1 cellular context compared by ENCODE assay signal in genomic region chr17:57879437-57880085, GRCh38.
TF ChIP-seq lines count a peak whose summit lies in the region.

No MANE protein-coding gene starts in this region.

TF ChIP-seq in A549, 52 proteins besides CTCF, POLR2A, EP300 and RAD21 (continued from another document):
- no peak for TF ChIP-seq HMGXB4 (CRISPR knock-in tag; IDR thresholded peaks at IDR 0.05; ENCODE audit: borderline replicate concordance)
- TF ChIP-seq CBX8 (IDR thresholded peaks at IDR 0.05): no peak
- TF ChIP-seq RARB (CRISPR knock-in tag; IDR thresholded peaks at IDR 0.05): no peak
- TF ChIP-seq USF2 (IDR thresholded peaks at IDR 0.05): 0 out of 2 replicates have a peak, but pooled peaks have one; percentile 10
- no peak; the same call in 1 of the 2 replicates for TF ChIP-seq PBX3 (IDR thresholded peaks at IDR 0.05)
